Comparison of ENCODE assay signal across 23 cellular contexts in the genomic region with DNA sequence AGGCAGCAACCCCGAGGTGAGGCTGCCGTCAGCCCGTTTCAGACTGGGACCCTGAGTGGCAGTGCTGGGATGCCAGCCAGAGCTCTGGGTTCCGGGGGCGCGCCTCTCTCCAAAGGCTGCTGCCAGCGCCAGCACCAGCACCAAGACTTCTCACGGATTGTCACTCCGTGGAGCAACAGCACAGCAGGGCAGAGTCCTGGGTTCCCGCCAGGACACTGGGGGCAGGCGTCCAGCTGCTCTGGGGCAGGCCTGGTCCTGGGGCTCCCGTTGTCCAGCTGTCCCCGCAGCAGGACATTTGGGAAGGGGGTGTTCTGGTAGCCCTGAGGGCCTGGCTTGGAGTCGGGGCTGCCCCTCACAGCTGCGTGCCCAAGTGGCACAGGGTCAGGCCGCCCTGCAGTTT.
"Had no signal": no experiment of that assay in that cellular context is flagged by ENCODE, and none has a peak within 500 bp of the region (broad histone marks: within the 10 kb centered on the region; RNA-seq: fewer than 3 reads in every experiment).

No MANE protein-coding gene starts in this region.

- H3K4me3 Mint-ChIP-seq: activated CD4-positive, alpha-beta T cell treated with anti-CD3 and anti-CD28 coated beads, Interleukin-2, amount 10 ng/mL, durations not matched to agents 24 days and 14 days; activated CD8-positive, alpha-beta memory T cell treated with anti-CD3 and anti-CD28 coated beads, Interleukin-2, amount 10 ng/mL, durations not matched to agents 7 days and 5 days; activated CD8-positive, alpha-beta T cell treated with anti-CD3 and anti-CD28 coated beads for 36 hours; activated naive CD4-positive, alpha-beta T cell treated with anti-CD3 and anti-CD28 coated beads, Interleukin-2, amount 50 U/mL, for 24 hours; activated T-helper 1 cell treated with anti-CD3 and anti-CD28 coated beads, Interleukin-12 subunit alpha, Interleukin-12 subunit beta, Interleukin-2, Interleukin-4 antibody, amounts not matched to agents 30 ng/mL and 10 ng/mL and 1 ng/mL, durations not matched to agents 14 hours and 24 hours and 36 hours; nephron progenitor cell; T-cell; T-helper 2 cell treated with Interferon-gamma antibody and Interleukin-4, amounts not matched to agents 5 μg/mL and 100 μg/mL, for 36 hours had no signal

- DNase-seq: activated CD4-positive, alpha-beta T cell treated with anti-CD3 and anti-CD28 coated beads, Interleukin-2, amount 10 ng/mL, durations not matched to agents 24 days and 14 days; activated CD8-positive, alpha-beta memory T cell treated with anti-CD3 and anti-CD28 coated beads, Interleukin-2, amount 10 ng/mL, durations not matched to agents 7 days and 5 days; activated CD8-positive, alpha-beta T cell treated with anti-CD3 and anti-CD28 coated beads for 36 hours; activated gamma-delta T cell; activated T-cell treated with anti-CD3 and anti-CD28 coated beads for 4 hours; aorta; brain microvascular endothelial cell; effector memory CD4-positive, alpha-beta T cell; foreskin melanocyte; heart left ventricle; nephron progenitor cell; occipital lobe; stimulated activated CD4-positive, alpha-beta T cell treated with anti-CD3 and anti-CD28 coated beads, Interleukin-4, amount 100 ng/mL, for 24 hours; stimulated activated naive CD4-positive, alpha-beta T cell treated with Interleukin-2 at 50 U/mL for 16 hours; T-cell; tibial artery had no signal

- H3K36me3 Mint-ChIP-seq: activated CD8-positive, alpha-beta memory T cell treated with anti-CD3 and anti-CD28 coated beads, Interleukin-2, amount 10 ng/mL, durations not matched to agents 7 days and 5 days; activated naive CD4-positive, alpha-beta T cell treated with anti-CD3 and anti-CD28 coated beads, Interleukin-2, amount 50 U/mL, for 24 hours; T-cell had no signal

- H3K4me3 ChIP-seq: heart left ventricle, tibial artery had no signal

- H3K27me3 Mint-ChIP-seq: activated CD8-positive, alpha-beta memory T cell treated with anti-CD3 and anti-CD28 coated beads, Interleukin-2, amount 10 ng/mL, durations not matched to agents 7 days and 5 days had no signal

- H3K27ac Mint-ChIP-seq: activated CD4-positive, alpha-beta T cell treated with anti-CD3 and anti-CD28 coated beads, Interleukin-2, amount 10 ng/mL, durations not matched to agents 24 days and 14 days; activated CD8-positive, alpha-beta memory T cell treated with anti-CD3 and anti-CD28 coated beads, Interleukin-2, amount 10 ng/mL, durations not matched to agents 7 days and 5 days; activated CD8-positive, alpha-beta T cell treated with anti-CD3 and anti-CD28 coated beads for 36 hours; activated naive CD4-positive, alpha-beta T cell treated with anti-CD3 and anti-CD28 coated beads, Interleukin-2, amount 50 U/mL, for 24 hours; activated T-helper 1 cell treated with anti-CD3 and anti-CD28 coated beads, Interleukin-12 subunit alpha, Interleukin-12 subunit beta, Interleukin-2, Interleukin-4 antibody, amounts not matched to agents 30 ng/mL and 10 ng/mL and 1 ng/mL, durations not matched to agents 14 hours and 24 hours and 36 hours; nephron progenitor cell; progenitor cell of endocrine pancreas; T-cell; T-helper 2 cell treated with Interferon-gamma antibody and Interleukin-4, amounts not matched to agents 5 μg/mL and 100 μg/mL, for 36 hours had no signal

- H3K9me3 ChIP-seq: heart left ventricle, tibial artery had no signal

- H3K9me3 Mint-ChIP-seq: activated CD4-positive, alpha-beta T cell treated with anti-CD3 and anti-CD28 coated beads, Interleukin-2, amount 10 ng/mL, durations not matched to agents 24 days and 14 days; activated CD8-positive, alpha-beta T cell treated with anti-CD3 and anti-CD28 coated beads for 36 hours; activated naive CD4-positive, alpha-beta T cell treated with anti-CD3 and anti-CD28 coated beads, Interleukin-2, amount 50 U/mL, for 24 hours; activated T-helper 1 cell treated with anti-CD3 and anti-CD28 coated beads, Interleukin-12 subunit alpha, Interleukin-12 subunit beta, Interleukin-2, Interleukin-4 antibody, amounts not matched to agents 30 ng/mL and 10 ng/mL and 1 ng/mL, durations not matched to agents 14 hours and 24 hours and 36 hours; nephron progenitor cell; T-cell; T-helper 2 cell treated with Interferon-gamma antibody and Interleukin-4, amounts not matched to agents 5 μg/mL and 100 μg/mL, for 36 hours had no signal

- H3K27me3 ChIP-seq: brain microvascular endothelial cell had no signal

- ATAC-seq: activated CD4-positive, CD25-positive, alpha-beta regulatory T cell treated with anti-CD3 and anti-CD28 coated beads, Interleukin-2, amount 50 U/mL, for 24 hours; activated CD8-positive, alpha-beta memory T cell treated with anti-CD3 and anti-CD28 coated beads, Interleukin-2, amount 10 ng/mL, durations not matched to agents 7 days and 5 days; activated CD8-positive, alpha-beta T cell treated with anti-CD3 and anti-CD28 coated beads for 36 hours; esophagus mucosa; T-cell had no signal

- H3K36me3 ChIP-seq: brain microvascular endothelial cell, heart left ventricle, tibial artery had no signal

- H3K27ac ChIP-seq: brain microvascular endothelial cell, heart left ventricle, tibial artery, VCaP had no signal
